ENCODE assay signal across 8 cellular contexts in genomic region chr9:12813960-12814876, GRCh38. TPM values are rescaled to one million over a fixed set of nuclear protein-coding genes. Genes with fewer than 3 reads are reported as not detected.
A peak's percentile ranks its signal among the peaks of the same experiment; 100 is the strongest.
DNase-seq lines count a peak whose midpoint lies in the region; ATAC-seq, FAIRE-seq and TF ChIP-seq lines count a peak whose summit lies in the region.

No MANE protein-coding gene starts in this region.

- H4K20me1 ChIP-seq in fibroblast of lung (ENCODE audit: control insufficient read depth, extremely low read depth, insufficient read depth, low read length) = no peaks in the 10 kb centered on the region

- no peak overlapping the region for H2AFZ ChIP-seq in fibroblast of lung (ENCODE audit: low read length)

- peak overlapping the region; percentile 18 to 60 (median 24) for H3K4me3 ChIP-seq in fibroblast of lung (replicated peaks in 1 of 4; ENCODE audit: control extremely low read depth in 1 of 4, insufficient read depth in 1 of 4, low read depth in 3 of 4, low read length in 4 of 4)

- ATAC-seq in GM19397 (IDR thresholded peaks at IDR 0.05; ENCODE audit: unreplicated experiment) = no peak

- peaks cover 26% of the 10 kb centered on the region for H3K79me2 ChIP-seq in fibroblast of lung (ENCODE audit: control insufficient read depth, insufficient read depth, low read length)

- H3K4me2 ChIP-seq in fibroblast of lung (ENCODE audit: extremely low read depth, insufficient read depth, low read length) = peak overlapping the region; percentile 55

- H3K27ac Mint-ChIP-seq in Calu3 (ENCODE audit: unreplicated experiment) = peak overlapping the region; percentile 100
- H3K27ac Mint-ChIP-seq in osteocyte (ENCODE audit: unreplicated experiment) = peak overlapping the region; percentile 98

- peaks cover 26% of the 10 kb centered on the region for H3K4me1 ChIP-seq in fibroblast of lung (ENCODE audit: control insufficient read depth, extremely low read depth, insufficient read depth, low read length)

- no TSS peak for BruUV-seq in Calu3 (replicated peaks; lab: Mats Ljungman, UMichigan)

- H3K27ac ChIP-seq in fibroblast of lung (ENCODE audit: insufficient read depth, low read length) = peak overlapping the region; percentile 95

- no peaks in the 10 kb centered on the region for H3K36me3 ChIP-seq in fibroblast of lung (ENCODE audit: control insufficient read depth, insufficient read depth, low read length)

- DNase-seq in Calu3 = peak; percentile 65
- peak; percentile 54 for DNase-seq in HTR-8/SVneo (ENCODE audit: insufficient read length, low spot score)
- DNase-seq in SHP77 (lab: John Stamatoyannopoulos, UW) = peak; percentile 44 to 75
- DNase-seq in fibroblast of lung (ENCODE audit: low read depth in 2 of 2) = peak; percentile 99 to 100
- no peak for DNase-seq in osteocyte (ENCODE audit: extremely low spot score, unreplicated experiment)
- no peak for DNase-seq in T-helper 2 cell
- DNase-seq in activated CD4-positive, alpha-beta T cell treated with anti-CD3 and anti-CD28 coated beads, Interleukin-2, amount 50 U/mL, for 1 hour = no peak

- peak; percentile 46 for FAIRE-seq in HTR-8/SVneo (lab: Jason Lieb, UNC)

- no peak for TF ChIP-seq CTCF in Calu3 (IDR thresholded peaks at IDR 0.05; ENCODE audit: unreplicated experiment)
- peak; percentile 29 to 54 for TF ChIP-seq CTCF in fibroblast of lung (conservative IDR thresholded peaks at IDR 0.05 in 1 of 2, IDR thresholded peaks at IDR 0.05 in 1 of 2; ENCODE audit: low read depth in 1 of 2, low read length in 2 of 2)
- peak; percentile 57 for TF ChIP-seq CTCF in osteocyte (IDR thresholded peaks at IDR 0.05)

- H3K36me3 Mint-ChIP-seq in Calu3 (ENCODE audit: insufficient read depth, unreplicated experiment) = peaks cover 65% of the 10 kb centered on the region
- peaks cover 29% of the 10 kb centered on the region for H3K36me3 Mint-ChIP-seq in osteocyte (ENCODE audit: unreplicated experiment)

- H3K27me3 Mint-ChIP-seq in Calu3 (ENCODE audit: unreplicated experiment) (no peaks in the 10 kb centered on the region), osteocyte (ENCODE audit: unreplicated experiment) (no peaks in the 10 kb centered on the region)

- H3K9ac ChIP-seq in fibroblast of lung (ENCODE audit: insufficient read depth, low read length) = peak overlapping the region; percentile 53

- CTCF ChIA-PET in Calu3 (lab: Charles Lee) = interaction anchor here (0.5 to 1.8 kb wide), 4 partner anchors 38 to 1500 kb away, joined by 3 to 9 read pairs (median 3); no protein-coding TSS in a partner anchor

- no peaks in the 10 kb centered on the region for H3K9me3 Mint-ChIP-seq in Calu3 (ENCODE audit: low read depth, unreplicated experiment)
- H3K9me3 Mint-ChIP-seq in osteocyte (ENCODE audit: unreplicated experiment) = peaks cover 12% of the 10 kb centered on the region

- intact Hi-C loops in Calu3 (cut with micrococcal nuclease; ENCODE audit: unreplicated experiment) = loop anchor here (1.0 to 2.0 kb wide), 2 partner anchors 29 to 39 kb away; partner anchors contain the start of gene LURAP1L

- H3K9me3 ChIP-seq in fibroblast of lung (ENCODE audit: control insufficient read depth, insufficient read depth, low read depth, low read length) = no peaks in the 10 kb centered on the region

- no peaks in the 10 kb centered on the region for H3K27me3 ChIP-seq in fibroblast of lung (ENCODE audit: control insufficient read depth, insufficient read depth, low read length)

- H3K4me1 Mint-ChIP-seq in Calu3 (ENCODE audit: low read depth, unreplicated experiment) (peaks cover 66% of the 10 kb centered on the region), osteocyte (ENCODE audit: unreplicated experiment) (peaks cover 81% of the 10 kb centered on the region)

- H3K4me3 Mint-ChIP-seq in Calu3 (ENCODE audit: low read depth, unreplicated experiment) = peak overlapping the region; percentile 67
- H3K4me3 Mint-ChIP-seq in osteocyte (ENCODE audit: unreplicated experiment) = peak overlapping the region; percentile 59

RNA-seq across cellular contexts. Expression of gene LURAP1L, which starts 39.4 kb away (rescaled TPM):
- total RNA-seq in Calu3 (2022) (48.7 and 52.7 TPM in 2 replicates), fibroblast of lung (87.6 and 94.1 TPM in 2 replicates), osteocyte (46.3 and 49.8 TPM in 2 replicates)
- polyA plus RNA-seq in fibroblast of lung = 26.0 and 39.9 TPM in 2 replicates
- 18.1 and 26.2 TPM in 2 replicates for polyA plus RNA-seq in fibroblast of lung (2012)
- 21.1 and 23.6 TPM in 2 replicates for polyA minus RNA-seq in fibroblast of lung (ENCODE audit: low replicate concordance)

Comparison
In these comparisons a context has a peak if more than half of its experiments do, and no peak if none do; other contexts are left out.
1. DNase-seq: peak in Calu3 (single experiment), HTR-8/SVneo (single experiment), SHP77 (2 of 2) and fibroblast of lung (2 of 2); none in osteocyte (single experiment), T-helper 2 cell (0 of 5) and activated CD4-positive, alpha-beta T cell treated with anti-CD3 and anti-CD28 coated beads, Interleukin-2, amount 50 U/mL, for 1 hour (single experiment).